Comparison of ENCODE assay signal across 1 cellular context in the genomic region with DNA sequence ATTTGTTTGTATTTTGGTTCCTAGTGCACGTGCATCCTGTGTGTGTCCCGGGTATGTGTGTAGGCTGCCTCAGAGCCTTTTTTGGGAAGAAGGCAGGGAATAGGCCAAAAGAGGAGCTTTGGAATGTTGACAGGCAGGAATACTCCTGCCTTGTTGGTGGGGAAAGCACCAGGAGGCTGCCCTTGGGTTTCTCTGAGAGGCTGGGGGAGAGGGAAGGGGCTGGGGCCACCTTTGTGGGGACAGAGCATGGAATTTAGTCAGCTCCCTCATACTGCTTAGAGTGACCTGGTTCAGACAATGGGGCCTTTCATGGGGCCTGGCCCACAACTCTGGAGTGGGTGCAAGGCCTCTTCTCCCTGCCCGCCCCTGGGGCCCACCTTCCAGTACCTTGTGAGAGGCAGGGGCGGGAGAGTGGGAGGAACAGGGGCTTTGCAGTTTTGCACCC.
TF ChIP-seq lines count a peak whose summit lies in the region.

No MANE protein-coding gene starts in this region.

TF ChIP-seq in HepG2, 621 proteins besides CTCF, POLR2A, EP300 and RAD21 (continued from another document):
- TF ChIP-seq TEAD3 (CRISPR knock-in tag; optimal IDR thresholded peaks at IDR 0.05; ENCODE audit: borderline replicate concordance) (peak; percentile 27), ZNF33B (CRISPR knock-in tag; IDR thresholded peaks at IDR 0.05) (no peak), ZFY (CRISPR knock-in tag; IDR thresholded peaks at IDR 0.05) (peak; percentile 72), SRF (IDR thresholded peaks at IDR 0.05; ENCODE audit: low read depth, low read length) (peak; percentile 88; the same call in 1 of the 2 replicates), ZNF224 (CRISPR knock-in tag; IDR thresholded peaks at IDR 0.05) (no peak), ZEB1 (IDR thresholded peaks at IDR 0.05; ENCODE audit: insufficient replicate concordance, low read depth) (peak; percentile 26), FOSL2 (CRISPR knock-in tag; IDR thresholded peaks at IDR 0.05) (peak; percentile 4; the same call in 1 of the 2 replicates), NR2F6 (IDR thresholded peaks at IDR 0.05) (no peak), NR2F6 (CRISPR knock-in tag; IDR thresholded peaks at IDR 0.05) (no peak), PITX1 (CRISPR knock-in tag; IDR thresholded peaks at IDR 0.05) (peak; percentile 47; the same call in 1 of the 2 replicates), CENPT (CRISPR knock-in tag; IDR thresholded peaks at IDR 0.05; ENCODE audit: low read depth) (no peak), ZNF746 (CRISPR knock-in tag; IDR thresholded peaks at IDR 0.05) (peak; percentile 96), CHCHD3 (CRISPR knock-in tag; IDR thresholded peaks at IDR 0.05) (no peak), SOX13 (IDR thresholded peaks at IDR 0.05) (0 out of 2 replicates have a peak, but pooled peaks have one; percentile 24), SOX13 (CRISPR knock-in tag; conservative IDR thresholded peaks at IDR 0.05 in 1 of 2, IDR thresholded peaks at IDR 0.05 in 1 of 2) (peak in 1 of 2 experiments; percentile 40; a peak in 1 of 4 replicates), HNF4A (CRISPR knock-in tag; IDR thresholded peaks at IDR 0.05) (peak; percentile 59), ZFX (CRISPR knock-in tag; IDR thresholded peaks at IDR 0.05; ENCODE audit: low read depth) (peak; percentile 49; the same call in 1 of the 2 replicates), HCFC1 (IDR thresholded peaks at IDR 0.05; ENCODE audit: low read depth, low read length) (no peak), FOXC1 (CRISPR knock-in tag; IDR thresholded peaks at IDR 0.05; ENCODE audit: borderline replicate concordance) (no peak), ZBTB7B (CRISPR knock-in tag; IDR thresholded peaks at IDR 0.05) (peak; percentile 86), PHF21A (CRISPR knock-in tag; IDR thresholded peaks at IDR 0.05) (peak; percentile 82), SOX6 (IDR thresholded peaks at IDR 0.05) (no peak), SOX6 (CRISPR knock-in tag; IDR thresholded peaks at IDR 0.05) (peak; percentile 41), IKZF4 (CRISPR knock-in tag; IDR thresholded peaks at IDR 0.05; ENCODE audit: borderline replicate concordance, low read depth, not compliant biosample characterization) (no peak), PRPF4 (IDR thresholded peaks at IDR 0.05; ENCODE audit: low read depth, low read length, poor library complexity, severe bottlenecking) (no peak), ZFP41 (CRISPR knock-in tag; IDR thresholded peaks at IDR 0.05; ENCODE audit: borderline replicate concordance) (no peak), TBX2 (CRISPR knock-in tag; IDR thresholded peaks at IDR 0.05; ENCODE audit: borderline replicate concordance) (peak; percentile 65; the same call in 1 of the 2 replicates), NCOA2 (CRISPR knock-in tag; IDR thresholded peaks at IDR 0.05) (peak; percentile 56; the same call in 1 of the 2 replicates), ZSCAN22 (CRISPR knock-in tag; IDR thresholded peaks at IDR 0.05) (0 out of 2 replicates have a peak, but pooled peaks have one; percentile 10)
- TF ChIP-seq, protein P1, sequence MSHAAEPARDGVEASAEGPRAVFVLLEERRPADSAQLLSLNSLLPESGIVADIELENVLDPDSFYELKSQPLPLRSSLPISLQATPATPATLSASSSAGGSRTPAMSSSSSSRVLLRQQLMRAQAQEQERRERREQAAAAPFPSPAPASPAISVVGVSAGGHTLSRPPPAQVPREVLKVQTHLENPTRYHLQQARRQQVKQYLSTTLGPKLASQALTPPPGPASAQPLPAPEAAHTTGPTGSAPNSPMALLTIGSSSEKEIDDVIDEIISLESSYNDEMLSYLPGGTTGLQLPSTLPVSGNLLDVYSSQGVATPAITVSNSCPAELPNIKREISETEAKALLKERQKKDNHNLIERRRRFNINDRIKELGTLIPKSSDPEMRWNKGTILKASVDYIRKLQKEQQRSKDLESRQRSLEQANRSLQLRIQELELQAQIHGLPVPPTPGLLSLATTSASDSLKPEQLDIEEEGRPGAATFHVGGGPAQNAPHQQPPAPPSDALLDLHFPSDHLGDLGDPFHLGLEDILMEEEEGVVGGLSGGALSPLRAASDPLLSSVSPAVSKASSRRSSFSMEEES (CRISPR knock-in tag; IDR thresholded peaks at IDR 0.05) = 0 out of 2 replicates have a peak, but pooled peaks have one; percentile 6
- TF ChIP-seq, protein P2, sequence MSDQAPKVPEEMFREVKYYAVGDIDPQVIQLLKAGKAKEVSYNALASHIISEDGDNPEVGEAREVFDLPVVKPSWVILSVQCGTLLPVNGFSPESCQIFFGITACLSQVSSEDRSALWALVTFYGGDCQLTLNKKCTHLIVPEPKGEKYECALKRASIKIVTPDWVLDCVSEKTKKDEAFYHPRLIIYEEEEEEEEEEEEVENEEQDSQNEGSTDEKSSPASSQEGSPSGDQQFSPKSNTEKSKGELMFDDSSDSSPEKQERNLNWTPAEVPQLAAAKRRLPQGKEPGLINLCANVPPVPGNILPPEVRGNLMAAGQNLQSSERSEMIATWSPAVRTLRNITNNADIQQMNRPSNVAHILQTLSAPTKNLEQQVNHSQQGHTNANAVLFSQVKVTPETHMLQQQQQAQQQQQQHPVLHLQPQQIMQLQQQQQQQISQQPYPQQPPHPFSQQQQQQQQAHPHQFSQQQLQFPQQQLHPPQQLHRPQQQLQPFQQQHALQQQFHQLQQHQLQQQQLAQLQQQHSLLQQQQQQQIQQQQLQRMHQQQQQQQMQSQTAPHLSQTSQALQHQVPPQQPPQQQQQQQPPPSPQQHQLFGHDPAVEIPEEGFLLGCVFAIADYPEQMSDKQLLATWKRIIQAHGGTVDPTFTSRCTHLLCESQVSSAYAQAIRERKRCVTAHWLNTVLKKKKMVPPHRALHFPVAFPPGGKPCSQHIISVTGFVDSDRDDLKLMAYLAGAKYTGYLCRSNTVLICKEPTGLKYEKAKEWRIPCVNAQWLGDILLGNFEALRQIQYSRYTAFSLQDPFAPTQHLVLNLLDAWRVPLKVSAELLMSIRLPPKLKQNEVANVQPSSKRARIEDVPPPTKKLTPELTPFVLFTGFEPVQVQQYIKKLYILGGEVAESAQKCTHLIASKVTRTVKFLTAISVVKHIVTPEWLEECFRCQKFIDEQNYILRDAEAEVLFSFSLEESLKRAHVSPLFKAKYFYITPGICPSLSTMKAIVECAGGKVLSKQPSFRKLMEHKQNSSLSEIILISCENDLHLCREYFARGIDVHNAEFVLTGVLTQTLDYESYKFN (CRISPR knock-in tag; conservative IDR thresholded peaks at IDR 0.05) = peak; percentile 72
- TF ChIP-seq, protein P3, sequence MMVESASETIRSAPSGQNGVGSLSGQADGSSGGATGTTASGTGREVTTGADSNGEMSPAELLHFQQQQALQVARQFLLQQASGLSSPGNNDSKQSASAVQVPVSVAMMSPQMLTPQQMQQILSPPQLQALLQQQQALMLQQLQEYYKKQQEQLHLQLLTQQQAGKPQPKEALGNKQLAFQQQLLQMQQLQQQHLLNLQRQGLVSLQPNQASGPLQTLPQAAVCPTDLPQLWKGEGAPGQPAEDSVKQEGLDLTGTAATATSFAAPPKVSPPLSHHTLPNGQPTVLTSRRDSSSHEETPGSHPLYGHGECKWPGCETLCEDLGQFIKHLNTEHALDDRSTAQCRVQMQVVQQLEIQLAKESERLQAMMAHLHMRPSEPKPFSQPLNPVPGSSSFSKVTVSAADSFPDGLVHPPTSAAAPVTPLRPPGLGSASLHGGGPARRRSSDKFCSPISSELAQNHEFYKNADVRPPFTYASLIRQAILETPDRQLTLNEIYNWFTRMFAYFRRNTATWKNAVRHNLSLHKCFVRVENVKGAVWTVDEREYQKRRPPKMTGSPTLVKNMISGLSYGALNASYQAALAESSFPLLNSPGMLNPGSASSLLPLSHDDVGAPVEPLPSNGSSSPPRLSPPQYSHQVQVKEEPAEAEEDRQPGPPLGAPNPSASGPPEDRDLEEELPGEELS (CRISPR knock-in tag; IDR thresholded peaks at IDR 0.05) = peak; percentile 51; the same call in 1 of the 2 replicates
- TF ChIP-seq, protein P4, sequence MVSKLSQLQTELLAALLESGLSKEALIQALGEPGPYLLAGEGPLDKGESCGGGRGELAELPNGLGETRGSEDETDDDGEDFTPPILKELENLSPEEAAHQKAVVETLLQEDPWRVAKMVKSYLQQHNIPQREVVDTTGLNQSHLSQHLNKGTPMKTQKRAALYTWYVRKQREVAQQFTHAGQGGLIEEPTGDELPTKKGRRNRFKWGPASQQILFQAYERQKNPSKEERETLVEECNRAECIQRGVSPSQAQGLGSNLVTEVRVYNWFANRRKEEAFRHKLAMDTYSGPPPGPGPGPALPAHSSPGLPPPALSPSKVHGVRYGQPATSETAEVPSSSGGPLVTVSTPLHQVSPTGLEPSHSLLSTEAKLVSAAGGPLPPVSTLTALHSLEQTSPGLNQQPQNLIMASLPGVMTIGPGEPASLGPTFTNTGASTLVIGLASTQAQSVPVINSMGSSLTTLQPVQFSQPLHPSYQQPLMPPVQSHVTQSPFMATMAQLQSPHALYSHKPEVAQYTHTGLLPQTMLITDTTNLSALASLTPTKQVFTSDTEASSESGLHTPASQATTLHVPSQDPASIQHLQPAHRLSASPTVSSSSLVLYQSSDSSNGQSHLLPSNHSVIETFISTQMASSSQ (IDR thresholded peaks at IDR 0.05; ENCODE audit: low read depth) = no peak
- TF ChIP-seq, protein P4 (CRISPR knock-in tag; IDR thresholded peaks at IDR 0.05; ENCODE audit: borderline replicate concordance) = peak; percentile 39; the same call in 1 of the 2 replicates
